Comparison of ENCODE assay signal across 1 cellular context in the genomic region with DNA sequence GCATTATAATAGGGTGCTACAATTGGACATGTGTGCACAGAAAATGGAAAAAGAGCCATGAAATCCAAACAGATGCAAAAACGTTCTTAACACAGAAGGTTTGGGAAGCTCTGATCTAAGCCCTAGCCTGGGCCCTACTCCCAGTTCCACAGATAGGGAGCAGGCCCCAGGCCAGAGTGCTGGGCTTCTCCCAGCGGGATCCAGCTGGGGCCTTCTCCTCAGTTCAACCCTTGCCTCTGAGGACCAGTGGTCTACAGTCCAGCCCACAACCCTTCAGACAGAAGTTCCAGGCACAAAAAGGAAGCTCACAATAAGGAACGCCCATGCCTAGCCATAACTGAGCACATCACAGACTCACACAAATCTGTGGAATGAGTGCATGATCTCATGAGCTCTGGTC. TPM values are rescaled to one million over a fixed set of nuclear protein-coding genes. Genes with fewer than 3 reads are reported as not detected.
"Had no signal": no experiment of that assay in that cellular context is flagged by ENCODE, and none has a peak within 500 bp of the region (broad histone marks: within the 10 kb centered on the region; RNA-seq: fewer than 3 reads in every experiment).

No MANE protein-coding gene starts in this region.

RNA-seq across cellular contexts. Expression of a gene that starts 16.8 kb away (rescaled TPM):
- total RNA-seq: OCI-LY7 had no signal
